Comparison of ENCODE assay signal across 19 cellular contexts in the genomic region with DNA sequence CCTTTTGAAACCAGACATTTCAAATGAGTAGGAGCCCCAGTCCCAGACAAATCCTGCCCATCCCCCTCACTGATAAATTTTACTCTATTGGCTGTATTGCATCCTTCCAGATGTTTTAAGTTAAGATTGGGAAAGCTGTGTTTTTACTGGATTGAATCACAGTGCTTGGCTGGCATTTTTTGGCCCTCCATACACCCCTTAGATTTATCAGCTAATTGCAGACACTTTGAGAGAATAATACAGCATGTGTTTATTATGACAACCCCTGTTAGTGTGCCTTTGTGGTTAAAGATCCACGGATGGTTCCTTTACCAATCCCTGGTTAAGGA.
DNase-seq lines count a peak whose midpoint lies in the region; ATAC-seq and TF ChIP-seq lines count a peak whose summit lies in the region.
"Had no signal": no experiment of that assay in that cellular context is flagged by ENCODE, and none has a peak within 500 bp of the region (broad histone marks: within the 10 kb centered on the region; RNA-seq: fewer than 3 reads in every experiment).

No MANE protein-coding gene starts in this region.

- TF ChIP-seq RAD21 in IMR-90 (IDR thresholded peaks at IDR 0.05; ENCODE audit: low read length): no peak

- H3K27ac Mint-ChIP-seq in dendritic cell treated with granulocyte-macrophage colony-stimulating factor and Interleukin-4, amounts not matched to agents 40 ng/mL and 50 ng/mL, for 4 days: peak overlapping the region; percentile 83
- H3K27ac Mint-ChIP-seq: activated CD8-positive, alpha-beta T cell treated with anti-CD3 and anti-CD28 coated beads for 36 hours; activated naive CD4-positive, alpha-beta T cell treated with anti-CD3 and anti-CD28 coated beads, Interleukin-2, amount 50 U/mL, for 24 hours; CD4-positive, CD25-positive, alpha-beta regulatory T cell had no signal

- no peak overlapping the region for H2AK9ac ChIP-seq in IMR-90 (replicated peaks; ENCODE audit: low read depth, low read length, poor library complexity)

- peak overlapping the region; percentile 80; the same call in 1 of the 2 replicates for H3K4ac ChIP-seq in IMR-90 (ENCODE audit: low read depth, low read length)

- H2BK20ac ChIP-seq in IMR-90 (ENCODE audit: low read depth, low read length): peak overlapping the region; percentile 46; the same call in 1 of the 2 replicates

- 0 out of 2 replicates have a peak, but pooled peaks cover 4% of the 10 kb centered on the region for H4K20me1 ChIP-seq in IMR-90 (ENCODE audit: insufficient read depth, low read length)

- in situ Hi-C loops in IMR-90 (cut with MboI; ENCODE audit: low sequenced_read_pairs): no loop called here

- H3K79me1 ChIP-seq in IMR-90 (ENCODE audit: low read depth in 1 of 2, low read length in 2 of 2): peaks cover 12 to 51% of the 10 kb centered on the region in 2 experiments; a peak in 3 of 4 replicates

- H3K36me3 ChIP-seq in IMR-90 (ENCODE audit: control insufficient read depth, insufficient read depth, low read length) (peaks cover 26% of the 10 kb centered on the region), right atrium auricular region (no peaks in the 10 kb centered on the region), aorta (ENCODE audit: control insufficient read depth in 1 of 2, insufficient read depth in 2 of 2, low read length in 1 of 2) (peaks cover 2 to 4% of the 10 kb centered on the region in 2 donors), prostate gland (no peaks in the 10 kb centered on the region)

- CTCF ChIA-PET in IMR-90 (lab: Yijun Ruan, JAX): no interaction called here

- no peak for TF ChIP-seq CTCF in IMR-90 (conservative IDR thresholded peaks at IDR 0.05; ENCODE audit: low read depth, low read length)
- no peak for TF ChIP-seq CTCF in right atrium auricular region (IDR thresholded peaks at IDR 0.05)
- TF ChIP-seq CTCF in prostate gland (IDR thresholded peaks at IDR 0.05): no peak

- H3K4me3 Mint-ChIP-seq in dendritic cell treated with granulocyte-macrophage colony-stimulating factor and Interleukin-4, amounts not matched to agents 40 ng/mL and 50 ng/mL, for 4 days: no peak overlapping the region
- H3K4me3 Mint-ChIP-seq: activated CD8-positive, alpha-beta T cell treated with anti-CD3 and anti-CD28 coated beads for 36 hours; activated naive CD4-positive, alpha-beta T cell treated with anti-CD3 and anti-CD28 coated beads, Interleukin-2, amount 50 U/mL, for 24 hours; CD4-positive, CD25-positive, alpha-beta regulatory T cell had no signal

- dilution Hi-C loops in IMR-90 (cut with HindIII; ENCODE audit: low sequenced_read_pairs, unreplicated experiment): no loop called here

- peaks cover 25% of the 10 kb centered on the region for H3K4me1 ChIP-seq in IMR-90 (ENCODE audit: control insufficient read depth, insufficient read depth, low read length)
- H3K4me1 ChIP-seq in right atrium auricular region: peaks cover 0 to 23% of the 10 kb centered on the region in 2 donors
- H3K4me1 ChIP-seq in aorta (ENCODE audit: control insufficient read depth in 1 of 2, insufficient read depth in 2 of 2, low read length in 2 of 2): peaks cover 8 to 10% of the 10 kb centered on the region in 2 donors
- no peaks in the 10 kb centered on the region for H3K4me1 ChIP-seq in prostate gland (replicated peaks)

- H3K9me1 ChIP-seq in IMR-90 (ENCODE audit: insufficient read depth, low read length): peaks cover 29% of the 10 kb centered on the region

- no CpG with 5 or more reads among the region's 1 CpG for WGBS in IMR-90 (ENCODE audit: extremely low coverage in 2 of 2, insufficient read length in 1 of 2), 2 experiments
- 0 to 3% methylated on average over 1 of the region's 1 CpG for WGBS in aorta, 2 donors
- WGBS in prostate gland: 79% methylated on average over 1 of the region's 1 CpG

- POLR2A ChIA-PET in IMR-90 (lab: Charles Lee; ENCODE audit: unreplicated experiment): no interaction called here

- H3K14ac ChIP-seq in IMR-90 (replicated peaks; ENCODE audit: low read depth, low read length): peak overlapping the region; percentile 70

- H4K8ac ChIP-seq in IMR-90 (ENCODE audit: low read depth in 2 of 2, low read length in 2 of 2): peak overlapping the region in 1 of 2 experiments; percentile 46; a peak in 2 of 4 replicates

- DNase-seq in IMR-90 (peak; percentile 24), right atrium auricular region (ENCODE audit: low spot score) (no peak), aorta (no peak), prostate gland (ENCODE audit: low spot score) (no peak), GF-D8 (lab: John Stamatoyannopoulos, UW) (no peak)
- no peak for DNase-seq in stimulated activated CD4-positive, alpha-beta T cell treated with anti-CD3 and anti-CD28 coated beads, Interleukin-2, amount 100 ng/mL, for 24 hours
- DNase-seq: activated CD8-positive, alpha-beta T cell treated with anti-CD3 and anti-CD28 coated beads for 36 hours; activated T-cell treated with anti-CD3 and anti-CD28 coated beads, Interleukin-2, amount 50 U/mL, for 48 hours; CD4-positive, CD25-positive, alpha-beta regulatory T cell; DMS53; NCI-H774; nucleus accumbens; RPMI8226; stimulated activated CD4-positive, alpha-beta T cell treated with anti-CD3 and anti-CD28 coated beads, Interleukin-4, amount 100 ng/mL, for 1 hour; T-helper 1 cell had no signal

- H3K4me2 ChIP-seq in IMR-90 (ENCODE audit: low read depth, low read length): peak overlapping the region; percentile 17; the same call in 1 of the 2 replicates

- 0 out of 2 replicates have a peak overlapping the region, but pooled peaks have one; percentile 35 for H2BK120ac ChIP-seq in IMR-90 (ENCODE audit: low read depth, low read length)

- peaks cover 2% of the 10 kb centered on the region for H3K27me3 Mint-ChIP-seq in dendritic cell treated with granulocyte-macrophage colony-stimulating factor and Interleukin-4, amounts not matched to agents 40 ng/mL and 50 ng/mL, for 4 days

- peaks cover 69% of the 10 kb centered on the region for H3K4me1 Mint-ChIP-seq in dendritic cell treated with granulocyte-macrophage colony-stimulating factor and Interleukin-4, amounts not matched to agents 40 ng/mL and 50 ng/mL, for 4 days (ENCODE audit: low read depth)
- H3K4me1 Mint-ChIP-seq: activated naive CD4-positive, alpha-beta T cell treated with anti-CD3 and anti-CD28 coated beads, Interleukin-2, amount 50 U/mL, for 24 hours; CD4-positive, CD25-positive, alpha-beta regulatory T cell had no signal

- H4K91ac ChIP-seq in IMR-90 (ENCODE audit: insufficient read depth, low read depth, low read length): peak overlapping the region; percentile 59; the same call in 1 of the 2 replicates

- H3K4me3 ChIP-seq in IMR-90 (ENCODE audit: insufficient read depth, low read depth, low read length) (no peak overlapping the region), right atrium auricular region (no peak overlapping the region), aorta (ENCODE audit: low read length in 2 of 2) (no peak overlapping the region), prostate gland (no peak overlapping the region)

- no peaks in the 10 kb centered on the region for H3K9me3 Mint-ChIP-seq in dendritic cell treated with granulocyte-macrophage colony-stimulating factor and Interleukin-4, amounts not matched to agents 40 ng/mL and 50 ng/mL, for 4 days
- H3K9me3 Mint-ChIP-seq: activated CD8-positive, alpha-beta T cell treated with anti-CD3 and anti-CD28 coated beads for 36 hours; activated naive CD4-positive, alpha-beta T cell treated with anti-CD3 and anti-CD28 coated beads, Interleukin-2, amount 50 U/mL, for 24 hours had no signal

- H3K27ac ChIP-seq in IMR-90 (ENCODE audit: insufficient read depth, low read length) (peak overlapping the region; percentile 48; the same call in 1 of the 2 replicates), right atrium auricular region (peak overlapping the region; percentile 37 to 44), aorta (ENCODE audit: low read depth in 1 of 2, low read length in 2 of 2) (peak overlapping the region; percentile 51 to 83), prostate gland (no peak overlapping the region)
- H3K27ac ChIP-seq: VCaP had no signal

- peak overlapping the region; percentile 67 for H3K18ac ChIP-seq in IMR-90 (ENCODE audit: low read depth, low read length)

- TF ChIP-seq POLR2A in IMR-90 (IDR thresholded peaks at IDR 0.05; ENCODE audit: low read depth, low read length): no peak
- TF ChIP-seq POLR2A in prostate gland (IDR thresholded peaks at IDR 0.05): no peak

- H3K23ac ChIP-seq in IMR-90 (ENCODE audit: low read depth, low read length): no peak overlapping the region

- H3K56ac ChIP-seq in IMR-90 (ENCODE audit: extremely low read depth, insufficient read depth, low read length): 0 out of 2 replicates have a peak overlapping the region, but pooled peaks have one; percentile 6

- H2AK5ac ChIP-seq in IMR-90 (ENCODE audit: low read depth, low read length): peak overlapping the region; percentile 71

- H4K5ac ChIP-seq in IMR-90 (ENCODE audit: low read depth, low read length): peak overlapping the region; percentile 30

- peak overlapping the region; percentile 28 for H2BK5ac ChIP-seq in IMR-90 (ENCODE audit: low read depth, low read length, poor library complexity, severe bottlenecking)

- no peaks in the 10 kb centered on the region for H3K27me3 ChIP-seq in IMR-90 (ENCODE audit: control insufficient read depth, insufficient read depth, low read length)
- no peaks in the 10 kb centered on the region for H3K27me3 ChIP-seq in right atrium auricular region
- H3K27me3 ChIP-seq in aorta (ENCODE audit: control insufficient read depth in 1 of 2, insufficient read depth in 2 of 2, low read length in 1 of 2): no peaks in the 10 kb centered on the region
- no peaks in the 10 kb centered on the region for H3K27me3 ChIP-seq in prostate gland (replicated peaks; ENCODE audit: insufficient read depth)

- intact Hi-C loops in IMR-90 (cut with micrococcal nuclease): loop anchor here (2.0 kb wide), 1 partner anchor 73 kb away; no protein-coding TSS in a partner anchor
- intact Hi-C loops in dendritic cell treated with granulocyte-macrophage colony-stimulating factor and Interleukin-4, amounts not matched to agents 40 ng/mL and 50 ng/mL, for 4 days (cut with micrococcal nuclease): no loop called here
- intact Hi-C loops in aorta (cut with DNase I): no loop called here
- intact Hi-C loops in prostate gland (cut with DNase I): no loop called here

- BruUV-seq in IMR-90 (replicated peaks; lab: Mats Ljungman, UMichigan): no TSS peak

- peak; percentile 28 for ATAC-seq in IMR-90 (ENCODE audit: low read depth)
- peak; percentile 33 for ATAC-seq in aorta (ENCODE audit: low FRiP score)
- ATAC-seq: activated CD8-positive, alpha-beta T cell treated with anti-CD3 and anti-CD28 coated beads for 36 hours; HCT116 had no signal

- no peaks in the 10 kb centered on the region for H3K9me3 ChIP-seq in IMR-90 (ENCODE audit: control insufficient read depth, insufficient read depth, low read length)
- no peaks in the 10 kb centered on the region for H3K9me3 ChIP-seq in right atrium auricular region
- no peaks in the 10 kb centered on the region for H3K9me3 ChIP-seq in aorta (ENCODE audit: control insufficient read depth, low read length)
- no peaks in the 10 kb centered on the region for H3K9me3 ChIP-seq in prostate gland

- H3K9ac ChIP-seq in IMR-90 (ENCODE audit: low read depth, low read length): no peak overlapping the region

- H2BK15ac ChIP-seq in IMR-90 (ENCODE audit: low read depth, low read length): 0 out of 3 replicates have a peak overlapping the region, but pooled peaks have one; percentile 29

- no peak overlapping the region for H2AFZ ChIP-seq in IMR-90 (replicated peaks; ENCODE audit: low read length, poor library complexity)

- H3K36me3 Mint-ChIP-seq in dendritic cell treated with granulocyte-macrophage colony-stimulating factor and Interleukin-4, amounts not matched to agents 40 ng/mL and 50 ng/mL, for 4 days (ENCODE audit: low read depth): no peaks in the 10 kb centered on the region
- H3K36me3 Mint-ChIP-seq: activated naive CD4-positive, alpha-beta T cell treated with anti-CD3 and anti-CD28 coated beads, Interleukin-2, amount 50 U/mL, for 24 hours; CD4-positive, CD25-positive, alpha-beta regulatory T cell had no signal

Comparison
In these comparisons a context has a peak if more than half of its experiments do, and no peak if none do; other contexts are left out.
1. H3K27ac ChIP-seq: peak in IMR-90 (single experiment), right atrium auricular region (2 of 2) and aorta (2 of 2); none in prostate gland (0 of 2).